2 cellular contexts compared by ENCODE assay signal in genomic region chr6:32028631-32029030, GRCh38. TPM values are rescaled to one million over a fixed set of nuclear protein-coding genes. Genes with fewer than 3 reads are reported as not detected.
"Had no signal": no experiment of that assay in that cellular context is flagged by ENCODE, and none has a peak within 500 bp of the region (broad histone marks: within the 10 kb centered on the region; RNA-seq: fewer than 3 reads in every experiment).

No MANE protein-coding gene starts in this region.

RNA-seq across cellular contexts. Expression of gene CYP21A2, which starts 9.6 kb away (rescaled TPM):
- total RNA-seq: activated B cell treated with CpG ODN at 0.5 μM for 24 hours, bronchial epithelial cell had no signal
